1 cellular context compared by ENCODE assay signal in the genomic region with DNA sequence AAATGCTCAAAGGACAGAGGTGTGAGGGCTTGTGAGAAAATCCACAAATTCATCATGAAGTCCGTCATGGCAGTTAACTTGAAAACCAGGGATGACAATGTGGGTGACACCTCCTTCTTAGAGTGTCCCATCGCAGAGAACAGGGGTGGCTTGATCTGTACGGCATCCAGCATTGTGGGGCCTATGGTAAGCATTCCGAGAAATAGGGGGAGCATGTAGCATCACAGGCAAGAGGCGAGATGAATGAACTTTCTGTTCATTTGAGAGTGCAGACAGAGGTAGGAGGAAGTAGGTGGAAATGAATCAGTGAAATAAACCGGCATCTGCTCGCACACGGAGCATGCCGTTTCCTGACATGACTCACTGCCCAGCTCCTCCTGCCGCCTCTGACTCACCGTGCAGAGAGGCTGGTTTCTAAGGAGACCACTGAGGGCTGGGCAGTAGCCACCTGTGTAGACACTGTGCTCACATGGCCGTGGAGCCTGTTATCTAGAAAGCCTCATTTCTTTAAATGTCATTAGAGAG.
A peak's percentile ranks its signal among the peaks of the same experiment; 100 is the strongest.
TF ChIP-seq lines count a peak whose summit lies in the region.

No MANE protein-coding gene starts in this region.

TF ChIP-seq in HCT116, 20 proteins besides CTCF, POLR2A, EP300 and RAD21 (continued from another document):
- TF ChIP-seq, protein P1, sequence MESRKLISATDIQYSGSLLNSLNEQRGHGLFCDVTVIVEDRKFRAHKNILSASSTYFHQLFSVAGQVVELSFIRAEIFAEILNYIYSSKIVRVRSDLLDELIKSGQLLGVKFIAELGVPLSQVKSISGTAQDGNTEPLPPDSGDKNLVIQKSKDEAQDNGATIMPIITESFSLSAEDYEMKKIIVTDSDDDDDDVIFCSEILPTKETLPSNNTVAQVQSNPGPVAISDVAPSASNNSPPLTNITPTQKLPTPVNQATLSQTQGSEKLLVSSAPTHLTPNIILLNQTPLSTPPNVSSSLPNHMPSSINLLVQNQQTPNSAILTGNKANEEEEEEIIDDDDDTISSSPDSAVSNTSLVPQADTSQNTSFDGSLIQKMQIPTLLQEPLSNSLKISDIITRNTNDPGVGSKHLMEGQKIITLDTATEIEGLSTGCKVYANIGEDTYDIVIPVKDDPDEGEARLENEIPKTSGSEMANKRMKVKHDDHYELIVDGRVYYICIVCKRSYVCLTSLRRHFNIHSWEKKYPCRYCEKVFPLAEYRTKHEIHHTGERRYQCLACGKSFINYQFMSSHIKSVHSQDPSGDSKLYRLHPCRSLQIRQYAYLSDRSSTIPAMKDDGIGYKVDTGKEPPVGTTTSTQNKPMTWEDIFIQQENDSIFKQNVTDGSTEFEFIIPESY (IDR thresholded peaks at IDR 0.05; ENCODE audit: extremely low read depth, insufficient replicate concordance, low read length) = no peak
- TF ChIP-seq ELF1 (IDR thresholded peaks at IDR 0.05; ENCODE audit: borderline replicate concordance, low read depth) (no peak), TCF7L2 (IDR thresholded peaks at IDR 0.05; ENCODE audit: borderline replicate concordance, extremely low read depth, insufficient read depth, insufficient read length) (peak; percentile 90), SP1 (IDR thresholded peaks at IDR 0.05; ENCODE audit: low read depth) (peak; percentile 77), SRF (IDR thresholded peaks at IDR 0.05; ENCODE audit: low read depth) (no peak)
- TF ChIP-seq, protein P2, sequence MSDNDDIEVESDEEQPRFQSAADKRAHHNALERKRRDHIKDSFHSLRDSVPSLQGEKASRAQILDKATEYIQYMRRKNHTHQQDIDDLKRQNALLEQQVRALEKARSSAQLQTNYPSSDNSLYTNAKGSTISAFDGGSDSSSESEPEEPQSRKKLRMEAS (IDR thresholded peaks at IDR 0.05) = peak; percentile 72
